ENCODE assay signal across 1 cellular context in the genomic region with DNA sequence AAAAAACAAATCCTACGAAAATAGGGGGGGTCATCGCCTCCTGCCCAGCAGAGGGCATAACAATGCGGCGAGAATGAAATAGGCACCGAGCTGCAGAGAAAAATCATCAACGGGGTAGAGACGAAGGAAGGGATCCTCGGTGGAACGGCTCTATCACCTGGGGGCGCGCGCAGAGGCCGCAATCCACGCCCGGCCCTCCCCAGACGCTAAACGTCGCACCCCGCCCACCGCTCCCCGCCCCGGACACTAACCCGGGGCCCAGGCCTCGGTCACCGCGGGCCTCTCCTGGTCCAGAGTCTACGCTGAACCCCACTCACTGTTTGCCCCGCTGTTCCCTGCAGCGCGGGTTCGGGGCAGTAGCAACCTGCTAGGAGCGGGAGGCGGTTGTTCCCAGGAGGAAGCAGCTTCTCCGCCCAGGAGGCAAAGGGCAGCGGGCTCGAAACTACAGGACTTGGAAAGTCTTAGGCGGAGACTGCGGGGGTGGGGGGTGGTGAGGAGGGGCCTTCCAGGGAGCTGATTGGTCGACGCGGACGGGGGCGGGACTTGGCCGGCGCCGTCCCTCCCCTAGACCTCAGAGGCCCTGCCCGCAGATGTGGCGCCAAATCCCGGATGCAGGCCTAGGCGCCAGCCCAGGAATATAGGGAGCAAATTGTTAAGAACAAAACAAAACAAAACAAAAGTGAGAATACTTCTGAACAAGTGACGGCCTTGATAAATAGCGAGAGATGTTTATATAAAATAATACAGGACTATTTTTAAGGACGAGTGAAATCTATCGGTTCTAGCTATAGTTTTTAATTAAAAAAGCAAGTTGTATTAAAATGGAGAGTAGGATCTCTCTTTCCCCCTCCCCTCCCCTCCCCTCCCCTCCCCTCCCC.
TF ChIP-seq lines count a peak whose summit lies in the region.

A gene with protein sequence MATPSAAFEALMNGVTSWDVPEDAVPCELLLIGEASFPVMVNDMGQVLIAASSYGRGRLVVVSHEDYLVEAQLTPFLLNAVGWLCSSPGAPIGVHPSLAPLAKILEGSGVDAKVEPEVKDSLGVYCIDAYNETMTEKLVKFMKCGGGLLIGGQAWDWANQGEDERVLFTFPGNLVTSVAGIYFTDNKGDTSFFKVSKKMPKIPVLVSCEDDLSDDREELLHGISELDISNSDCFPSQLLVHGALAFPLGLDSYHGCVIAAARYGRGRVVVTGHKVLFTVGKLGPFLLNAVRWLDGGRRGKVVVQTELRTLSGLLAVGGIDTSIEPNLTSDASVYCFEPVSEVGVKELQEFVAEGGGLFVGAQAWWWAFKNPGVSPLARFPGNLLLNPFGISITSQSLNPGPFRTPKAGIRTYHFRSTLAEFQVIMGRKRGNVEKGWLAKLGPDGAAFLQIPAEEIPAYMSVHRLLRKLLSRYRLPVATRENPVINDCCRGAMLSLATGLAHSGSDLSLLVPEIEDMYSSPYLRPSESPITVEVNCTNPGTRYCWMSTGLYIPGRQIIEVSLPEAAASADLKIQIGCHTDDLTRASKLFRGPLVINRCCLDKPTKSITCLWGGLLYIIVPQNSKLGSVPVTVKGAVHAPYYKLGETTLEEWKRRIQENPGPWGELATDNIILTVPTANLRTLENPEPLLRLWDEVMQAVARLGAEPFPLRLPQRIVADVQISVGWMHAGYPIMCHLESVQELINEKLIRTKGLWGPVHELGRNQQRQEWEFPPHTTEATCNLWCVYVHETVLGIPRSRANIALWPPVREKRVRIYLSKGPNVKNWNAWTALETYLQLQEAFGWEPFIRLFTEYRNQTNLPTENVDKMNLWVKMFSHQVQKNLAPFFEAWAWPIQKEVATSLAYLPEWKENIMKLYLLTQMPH (minus strand): TSS at position 467 of the 878 bp plus-strand sequence. CDS start 25,568 bp downstream, outside the sequence.

TF ChIP-seq in K562, 482 proteins besides CTCF, POLR2A, EP300 and RAD21 (continued from another document and continues in another):
- TF ChIP-seq, protein P1, sequence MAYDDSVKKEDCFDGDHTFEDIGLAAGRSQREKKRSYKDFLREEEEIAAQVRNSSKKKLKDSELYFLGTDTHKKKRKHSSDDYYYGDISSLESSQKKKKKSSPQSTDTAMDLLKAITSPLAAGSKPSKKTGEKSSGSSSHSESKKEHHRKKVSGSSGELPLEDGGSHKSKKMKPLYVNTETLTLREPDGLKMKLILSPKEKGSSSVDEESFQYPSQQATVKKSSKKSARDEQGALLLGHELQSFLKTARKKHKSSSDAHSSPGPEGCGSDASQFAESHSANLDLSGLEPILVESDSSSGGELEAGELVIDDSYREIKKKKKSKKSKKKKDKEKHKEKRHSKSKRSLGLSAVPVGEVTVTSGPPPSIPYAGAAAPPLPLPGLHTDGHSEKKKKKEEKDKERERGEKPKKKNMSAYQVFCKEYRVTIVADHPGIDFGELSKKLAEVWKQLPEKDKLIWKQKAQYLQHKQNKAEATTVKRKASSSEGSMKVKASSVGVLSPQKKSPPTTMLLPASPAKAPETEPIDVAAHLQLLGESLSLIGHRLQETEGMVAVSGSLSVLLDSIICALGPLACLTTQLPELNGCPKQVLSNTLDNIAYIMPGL (CRISPR knock-in tag; IDR thresholded peaks at IDR 0.05): no peak; the same call in 1 of the 2 replicates
- peak; percentile 76 for TF ChIP-seq BCOR (IDR thresholded peaks at IDR 0.05)
- peak; percentile 86; the same call in 1 of the 2 replicates for TF ChIP-seq CTBP1 (IDR thresholded peaks at IDR 0.05; ENCODE audit: borderline replicate concordance)
- TF ChIP-seq KDM5B (IDR thresholded peaks at IDR 0.05; ENCODE audit: insufficient replicate concordance, low read depth, low read length): peak; percentile 89
- peak; percentile 75 for TF ChIP-seq ZEB2 (IDR thresholded peaks at IDR 0.05)
- no peak for TF ChIP-seq TFAM (CRISPR knock-in tag; conservative IDR thresholded peaks at IDR 0.05)
- TF ChIP-seq, protein P2, sequence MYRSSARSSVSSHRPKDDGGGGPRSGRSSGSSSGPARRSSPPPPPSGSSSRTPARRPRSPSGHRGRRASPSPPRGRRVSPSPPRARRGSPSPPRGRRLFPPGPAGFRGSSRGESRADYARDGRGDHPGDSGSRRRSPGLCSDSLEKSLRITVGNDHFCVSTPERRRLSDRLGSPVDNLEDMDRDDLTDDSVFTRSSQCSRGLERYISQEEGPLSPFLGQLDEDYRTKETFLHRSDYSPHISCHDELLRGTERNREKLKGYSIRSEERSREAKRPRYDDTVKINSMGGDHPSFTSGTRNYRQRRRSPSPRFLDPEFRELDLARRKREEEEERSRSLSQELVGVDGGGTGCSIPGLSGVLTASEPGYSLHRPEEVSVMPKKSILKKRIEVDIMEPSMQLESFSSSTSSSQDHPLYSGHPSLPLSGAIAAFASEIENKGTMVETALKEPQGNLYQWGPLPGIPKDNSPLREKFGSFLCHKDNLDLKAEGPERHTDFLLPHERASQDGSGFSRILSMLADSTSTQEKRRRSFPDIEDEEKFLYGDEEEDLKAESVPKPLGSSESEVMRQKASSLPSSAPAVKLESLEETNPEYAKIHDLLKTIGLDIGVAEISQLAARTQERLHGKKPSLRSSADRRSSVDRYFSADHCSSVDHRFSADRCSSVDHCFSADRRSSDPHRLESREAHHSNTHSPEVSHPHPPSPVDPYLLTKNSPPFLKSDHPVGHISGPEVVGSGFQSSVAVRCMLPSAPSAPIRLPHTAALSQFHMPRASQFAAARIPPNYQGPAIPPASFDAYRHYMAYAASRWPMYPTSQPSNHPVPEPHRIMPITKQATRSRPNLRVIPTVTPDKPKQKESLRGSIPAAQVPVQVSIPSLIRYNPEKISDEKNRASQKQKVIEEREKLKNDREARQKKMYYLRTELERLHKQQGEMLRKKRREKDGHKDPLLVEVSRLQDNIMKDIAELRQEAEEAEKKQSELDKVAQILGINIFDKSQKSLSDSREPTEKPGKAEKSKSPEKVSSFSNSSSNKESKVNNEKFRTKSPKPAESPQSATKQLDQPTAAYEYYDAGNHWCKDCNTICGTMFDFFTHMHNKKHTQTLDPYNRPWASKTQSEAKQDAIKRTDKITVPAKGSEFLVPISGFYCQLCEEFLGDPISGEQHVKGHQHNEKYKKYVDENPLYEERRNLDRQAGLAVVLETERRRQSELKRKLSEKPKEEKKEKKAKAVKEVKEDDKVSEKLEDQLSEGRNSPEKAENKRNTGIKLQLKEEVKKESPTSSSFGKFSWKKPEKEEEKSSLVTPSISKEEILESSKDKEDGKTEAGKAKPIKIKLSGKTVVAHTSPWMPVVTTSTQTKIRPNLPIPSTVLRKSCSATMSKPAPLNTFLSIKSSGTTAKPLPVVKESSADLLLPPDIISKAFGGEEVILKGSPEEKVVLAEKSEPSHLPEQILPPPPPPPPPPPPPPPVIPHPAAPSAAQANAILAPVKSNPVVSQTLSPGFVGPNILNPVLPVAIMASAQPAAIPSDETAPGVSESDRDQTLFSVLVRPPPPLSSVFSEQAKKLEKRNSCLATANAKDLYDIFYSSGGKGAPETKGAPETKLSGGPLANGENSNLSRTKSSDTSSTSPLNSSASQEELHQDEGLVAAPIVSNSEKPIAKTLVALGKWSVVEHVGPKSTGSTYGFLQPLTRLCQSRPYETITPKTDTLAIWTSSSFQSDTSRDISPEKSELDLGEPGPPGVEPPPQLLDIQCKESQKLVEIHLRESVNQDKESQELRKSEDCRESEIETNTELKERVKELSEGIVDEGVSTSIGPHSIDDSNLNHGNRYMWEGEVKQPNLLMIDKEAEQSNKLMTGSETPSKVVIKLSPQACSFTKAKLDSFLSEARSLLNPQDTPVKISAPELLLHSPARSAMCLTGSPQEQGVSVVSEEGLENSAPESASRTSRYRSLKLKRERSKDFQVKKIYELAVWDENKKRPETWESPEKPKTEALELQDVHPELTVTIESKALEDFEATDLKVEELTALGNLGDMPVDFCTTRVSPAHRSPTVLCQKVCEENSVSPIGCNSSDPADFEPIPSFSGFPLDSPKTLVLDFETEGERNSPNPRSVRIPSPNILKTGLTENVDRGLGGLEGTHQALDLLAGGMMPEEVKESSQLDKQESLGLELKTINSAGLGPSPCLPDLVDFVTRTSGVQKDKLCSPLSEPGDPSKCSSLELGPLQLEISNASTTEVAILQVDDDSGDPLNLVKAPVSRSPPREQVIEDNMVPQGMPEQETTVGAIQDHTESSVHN (IDR thresholded peaks at IDR 0.05; ENCODE audit: borderline replicate concordance in 1 of 2, low read depth in 1 of 2): no peak; a peak in 1 of 4 replicates
- 0 out of 2 replicates have a peak, but pooled peaks have one; percentile 55 for TF ChIP-seq MIER1 (IDR thresholded peaks at IDR 0.05; ENCODE audit: low read depth)
- peak; percentile 22; the same call in 1 of the 2 replicates for TF ChIP-seq SAFB (IDR thresholded peaks at IDR 0.05; ENCODE audit: borderline replicate concordance, low read depth, low read length)
- no peak for TF ChIP-seq CBX5 (IDR thresholded peaks at IDR 0.05; ENCODE audit: borderline replicate concordance, low read depth)
- TF ChIP-seq ETV5 (CRISPR knock-in tag; IDR thresholded peaks at IDR 0.05; ENCODE audit: low read depth): peak; percentile 75
- TF ChIP-seq FOXK1 (CRISPR knock-in tag; IDR thresholded peaks at IDR 0.05; ENCODE audit: borderline replicate concordance): no peak; the same call in 1 of the 2 replicates
- no peak for TF ChIP-seq RFX7 (CRISPR knock-in tag; IDR thresholded peaks at IDR 0.05)
- no peak for TF ChIP-seq ZNF717 (CRISPR knock-in tag; IDR thresholded peaks at IDR 0.05)
- TF ChIP-seq, protein P3, sequence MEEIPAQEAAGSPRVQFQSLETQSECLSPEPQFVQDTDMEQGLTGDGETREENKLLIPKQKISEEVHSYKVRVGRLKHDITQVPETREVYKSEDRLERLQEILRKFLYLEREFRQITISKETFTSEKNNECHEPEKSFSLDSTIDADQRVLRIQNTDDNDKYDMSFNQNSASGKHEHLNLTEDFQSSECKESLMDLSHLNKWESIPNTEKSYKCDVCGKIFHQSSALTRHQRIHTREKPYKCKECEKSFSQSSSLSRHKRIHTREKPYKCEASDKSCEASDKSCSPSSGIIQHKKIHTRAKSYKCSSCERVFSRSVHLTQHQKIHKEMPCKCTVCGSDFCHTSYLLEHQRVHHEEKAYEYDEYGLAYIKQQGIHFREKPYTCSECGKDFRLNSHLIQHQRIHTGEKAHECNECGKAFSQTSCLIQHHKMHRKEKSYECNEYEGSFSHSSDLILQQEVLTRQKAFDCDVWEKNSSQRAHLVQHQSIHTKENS (CRISPR knock-in tag; IDR thresholded peaks at IDR 0.05): no peak
- TF ChIP-seq RBM14 (IDR thresholded peaks at IDR 0.05; ENCODE audit: borderline replicate concordance, insufficient read depth, low read depth, low read length): no peak
- TF ChIP-seq, protein P4, sequence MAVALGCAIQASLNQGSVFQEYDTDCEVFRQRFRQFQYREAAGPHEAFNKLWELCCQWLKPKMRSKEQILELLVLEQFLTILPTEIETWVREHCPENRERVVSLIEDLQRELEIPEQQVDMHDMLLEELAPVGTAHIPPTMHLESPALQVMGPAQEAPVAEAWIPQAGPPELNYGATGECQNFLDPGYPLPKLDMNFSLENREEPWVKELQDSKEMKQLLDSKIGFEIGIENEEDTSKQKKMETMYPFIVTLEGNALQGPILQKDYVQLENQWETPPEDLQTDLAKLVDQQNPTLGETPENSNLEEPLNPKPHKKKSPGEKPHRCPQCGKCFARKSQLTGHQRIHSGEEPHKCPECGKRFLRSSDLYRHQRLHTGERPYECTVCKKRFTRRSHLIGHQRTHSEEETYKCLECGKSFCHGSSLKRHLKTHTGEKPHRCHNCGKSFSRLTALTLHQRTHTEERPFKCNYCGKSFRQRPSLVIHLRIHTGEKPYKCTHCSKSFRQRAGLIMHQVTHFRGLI (CRISPR knock-in tag; IDR thresholded peaks at IDR 0.05): no peak
- TF ChIP-seq, protein P5, sequence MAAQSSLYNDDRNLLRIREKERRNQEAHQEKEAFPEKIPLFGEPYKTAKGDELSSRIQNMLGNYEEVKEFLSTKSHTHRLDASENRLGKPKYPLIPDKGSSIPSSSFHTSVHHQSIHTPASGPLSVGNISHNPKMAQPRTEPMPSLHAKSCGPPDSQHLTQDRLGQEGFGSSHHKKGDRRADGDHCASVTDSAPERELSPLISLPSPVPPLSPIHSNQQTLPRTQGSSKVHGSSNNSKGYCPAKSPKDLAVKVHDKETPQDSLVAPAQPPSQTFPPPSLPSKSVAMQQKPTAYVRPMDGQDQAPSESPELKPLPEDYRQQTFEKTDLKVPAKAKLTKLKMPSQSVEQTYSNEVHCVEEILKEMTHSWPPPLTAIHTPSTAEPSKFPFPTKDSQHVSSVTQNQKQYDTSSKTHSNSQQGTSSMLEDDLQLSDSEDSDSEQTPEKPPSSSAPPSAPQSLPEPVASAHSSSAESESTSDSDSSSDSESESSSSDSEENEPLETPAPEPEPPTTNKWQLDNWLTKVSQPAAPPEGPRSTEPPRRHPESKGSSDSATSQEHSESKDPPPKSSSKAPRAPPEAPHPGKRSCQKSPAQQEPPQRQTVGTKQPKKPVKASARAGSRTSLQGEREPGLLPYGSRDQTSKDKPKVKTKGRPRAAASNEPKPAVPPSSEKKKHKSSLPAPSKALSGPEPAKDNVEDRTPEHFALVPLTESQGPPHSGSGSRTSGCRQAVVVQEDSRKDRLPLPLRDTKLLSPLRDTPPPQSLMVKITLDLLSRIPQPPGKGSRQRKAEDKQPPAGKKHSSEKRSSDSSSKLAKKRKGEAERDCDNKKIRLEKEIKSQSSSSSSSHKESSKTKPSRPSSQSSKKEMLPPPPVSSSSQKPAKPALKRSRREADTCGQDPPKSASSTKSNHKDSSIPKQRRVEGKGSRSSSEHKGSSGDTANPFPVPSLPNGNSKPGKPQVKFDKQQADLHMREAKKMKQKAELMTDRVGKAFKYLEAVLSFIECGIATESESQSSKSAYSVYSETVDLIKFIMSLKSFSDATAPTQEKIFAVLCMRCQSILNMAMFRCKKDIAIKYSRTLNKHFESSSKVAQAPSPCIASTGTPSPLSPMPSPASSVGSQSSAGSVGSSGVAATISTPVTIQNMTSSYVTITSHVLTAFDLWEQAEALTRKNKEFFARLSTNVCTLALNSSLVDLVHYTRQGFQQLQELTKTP (IDR thresholded peaks at IDR 0.05; ENCODE audit: low read depth in 1 of 2, partially characterized antibody in 2 of 2): peak; percentile 65 to 72
- TF ChIP-seq WHSC1 (IDR thresholded peaks at IDR 0.05; ENCODE audit: low read length): no peak
- TF ChIP-seq RHOXF2B (CRISPR knock-in tag; conservative IDR thresholded peaks at IDR 0.05): 0 out of 2 replicates have a peak, but pooled peaks have one; percentile 31
- no peak; the same call in 1 of the 2 replicates for TF ChIP-seq ZNF583 (CRISPR knock-in tag; IDR thresholded peaks at IDR 0.05)
- TF ChIP-seq, protein P6, sequence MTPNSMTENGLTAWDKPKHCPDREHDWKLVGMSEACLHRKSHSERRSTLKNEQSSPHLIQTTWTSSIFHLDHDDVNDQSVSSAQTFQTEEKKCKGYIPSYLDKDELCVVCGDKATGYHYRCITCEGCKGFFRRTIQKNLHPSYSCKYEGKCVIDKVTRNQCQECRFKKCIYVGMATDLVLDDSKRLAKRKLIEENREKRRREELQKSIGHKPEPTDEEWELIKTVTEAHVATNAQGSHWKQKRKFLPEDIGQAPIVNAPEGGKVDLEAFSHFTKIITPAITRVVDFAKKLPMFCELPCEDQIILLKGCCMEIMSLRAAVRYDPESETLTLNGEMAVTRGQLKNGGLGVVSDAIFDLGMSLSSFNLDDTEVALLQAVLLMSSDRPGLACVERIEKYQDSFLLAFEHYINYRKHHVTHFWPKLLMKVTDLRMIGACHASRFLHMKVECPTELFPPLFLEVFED (CRISPR knock-in tag; conservative IDR thresholded peaks at IDR 0.05): peak; percentile 77; the same call in 1 of the 2 replicates
- no peak for TF ChIP-seq SP2 (IDR thresholded peaks at IDR 0.05; ENCODE audit: extremely low read depth, low read depth, low read length, poor library complexity, severe bottlenecking)
- peak; percentile 90 for TF ChIP-seq HNRNPLL (IDR thresholded peaks at IDR 0.05; ENCODE audit: low read depth, low read length, poor library complexity, severe bottlenecking)
- no peak for TF ChIP-seq EZH2 (IDR thresholded peaks at IDR 0.05; ENCODE audit: borderline replicate concordance, low read depth, low read length)
- no peak for TF ChIP-seq MED1 (CRISPR knock-in tag; IDR thresholded peaks at IDR 0.05; ENCODE audit: borderline replicate concordance)
- TF ChIP-seq ARHGAP35 (IDR thresholded peaks at IDR 0.05; ENCODE audit: partially characterized antibody): no peak
- no peak for TF ChIP-seq ZNF589 (CRISPR knock-in tag; IDR thresholded peaks at IDR 0.05; ENCODE audit: low read depth)
- TF ChIP-seq CXXC5 (CRISPR knock-in tag; IDR thresholded peaks at IDR 0.05): peak; percentile 92
- peak; percentile 85 for TF ChIP-seq EP400 (IDR thresholded peaks at IDR 0.05)
- no peak for TF ChIP-seq XRCC3 (IDR thresholded peaks at IDR 0.05)
